ENCODE assay signal across 26 cellular contexts in genomic region chrX:81900522-81900921, GRCh38.
"Had no signal": no experiment of that assay in that cellular context is flagged by ENCODE, and none has a peak within 500 bp of the region (broad histone marks: within the 10 kb centered on the region; RNA-seq: fewer than 3 reads in every experiment).

No MANE protein-coding gene starts in this region.

- FAIRE-seq: bronchial epithelial cell, endometrium, endothelial cell of umbilical vein, frontal cortex had no signal

- ATAC-seq: activated CD4-positive, alpha-beta T cell treated with anti-CD3 and anti-CD28 coated beads for 36 hours; activated CD8-positive, alpha-beta memory T cell treated with anti-CD3 and anti-CD28 coated beads, Interleukin-2, amount 10 ng/mL, durations not matched to agents 7 days and 5 days; activated CD8-positive, alpha-beta T cell treated with anti-CD3 and anti-CD28 coated beads, Interleukin-2, amount 10 ng/mL, durations not matched to agents 7 days and 5 days; activated naive CD8-positive, alpha-beta T cell treated with anti-CD3 and anti-CD28 coated beads, Interleukin-2, amount 50 U/mL, for 24 hours had no signal

- DNase-seq: activated CD4-positive, alpha-beta memory T cell treated with anti-CD3 and anti-CD28 coated beads for 36 hours; activated CD4-positive, alpha-beta T cell treated with anti-CD3 and anti-CD28 coated beads for 36 hours; activated CD4-positive, alpha-beta T cell treated with anti-CD3 and anti-CD28 coated beads, Interleukin-2, amount 10 ng/mL, durations not matched to agents 24 days and 14 days; activated CD4-positive, CD25-positive, alpha-beta regulatory T cell; activated CD4-positive, CD25-positive, alpha-beta regulatory T cell treated with anti-CD3 and anti-CD28 coated beads, Interleukin-2, amount 50 U/mL, for 72 hours; activated CD8-positive, alpha-beta memory T cell treated with anti-CD3 and anti-CD28 coated beads, Interleukin-2, amount 10 ng/mL, durations not matched to agents 7 days and 5 days; activated CD8-positive, alpha-beta memory T cell treated with anti-CD3 and anti-CD28 coated beads, Interleukin-2, amount 50 U/mL, for 4 hours; activated CD8-positive, alpha-beta T cell treated with anti-CD3 and anti-CD28 coated beads, Interleukin-2, amount 10 ng/mL, durations not matched to agents 7 days and 5 days; activated effector memory CD4-positive, alpha-beta T cell treated with anti-CD3 and anti-CD28 coated beads, Interleukin-2, amount 50 U/mL, for 16 hours; activated naive CD4-positive, alpha-beta T cell treated with anti-CD3 and anti-CD28 coated beads for 36 hours; activated naive CD8-positive, alpha-beta T cell treated with anti-CD3 and anti-CD28 coated beads for 36 hours; activated naive CD8-positive, alpha-beta T cell treated with anti-CD3 and anti-CD28 coated beads, Interleukin-2, amount 50 U/mL, for 24 hours; activated T-cell treated with anti-CD3 and anti-CD28 coated beads, Interleukin-2, amount 50 U/mL, for 1 hour; activated T-cell treated with anti-CD3 and anti-CD28 coated beads, Interleukin-2, amount 50 U/mL, for 48 hours; adrenal gland; amygdala; aorta; colonic mucosa; effector CD8-positive, alpha-beta T cell; foreskin fibroblast; head of caudate nucleus; T-helper 2 cell had no signal
